In genomic region chr15:73391128-73391864, GRCh38 we compare ENCODE assay signal across 27 cellular contexts. TPM values are rescaled to one million over a fixed set of nuclear protein-coding genes. Genes with fewer than 3 reads are reported as not detected.
DNase-seq lines count a peak whose midpoint lies in the region; ATAC-seq, FAIRE-seq and TF ChIP-seq lines count a peak whose summit lies in the region.
"Had no signal": no experiment of that assay in that cellular context is flagged by ENCODE, and none has a peak within 500 bp of the region (broad histone marks: within the 10 kb centered on the region; RNA-seq: fewer than 3 reads in every experiment).

No MANE protein-coding gene starts in this region.

- H3K27me3 ChIP-seq in right cardiac atrium (ENCODE audit: control insufficient read depth, insufficient read depth) = no peaks in the 10 kb centered on the region
- H3K27me3 ChIP-seq in bronchial epithelial cell (ENCODE audit: control insufficient read depth, insufficient read depth, low read length) = peaks cover 14% of the 10 kb centered on the region
- H3K27me3 ChIP-seq in spleen (replicated peaks in 1 of 7) = peaks cover 0 to 53% (median 2%) of the 10 kb centered on the region in 7 donors
- H3K27me3 ChIP-seq in CD4-positive, alpha-beta T cell (ENCODE audit: control insufficient read depth, insufficient read depth, low read length) = peaks cover 7% of the 10 kb centered on the region

- DNase-seq in right cardiac atrium (no peak), left ventricle myocardium superior (no peak), HTR-8/SVneo (ENCODE audit: insufficient read length, low spot score) (no peak), bronchial epithelial cell (ENCODE audit: low read depth) (no peak), spleen (peak; percentile 20)
- no peak for DNase-seq in effector CD8-positive, alpha-beta T cell (lab: John Stamatoyannopoulos, UW)
- no peak for DNase-seq in CD4-positive, alpha-beta T cell
- DNase-seq: CD4-positive, alpha-beta memory T cell; COR-L47; H7; HFFc6; NCI-H1048; NCI-H1417; NCI-H1694 treated with DMSO at 0.1 percent for 48 hours; NCI-H2081; NCI-H345; NCI-H524; NCI-H748 treated with DMSO at 0.1 percent for 48 hours; SJCRH30; T-helper 1 cell had no signal

- FAIRE-seq in HTR-8/SVneo (lab: Jason Lieb, UNC) (peak; percentile 55), bronchial epithelial cell (lab: Jason Lieb, UNC) (peak; percentile 89)
- FAIRE-seq: G401.6, GM19239 had no signal

- H3K4me1 ChIP-seq in right cardiac atrium (ENCODE audit: control insufficient read depth, insufficient read depth, low read length) (peaks cover 3% of the 10 kb centered on the region), spleen (no peaks in the 10 kb centered on the region)
- H3K4me1 ChIP-seq: BLaER1, SJCRH30 had no signal

- TF ChIP-seq CTCF in bronchial epithelial cell (IDR thresholded peaks at IDR 0.05; ENCODE audit: insufficient read depth, low read length, severe bottlenecking) (no peak), spleen (IDR thresholded peaks at IDR 0.05 in 8 of 11, conservative IDR thresholded peaks at IDR 0.05 in 3 of 11) (no peak)
- TF ChIP-seq CTCF in CD4-positive, alpha-beta T cell (IDR thresholded peaks at IDR 0.05) = no peak

- no peak for ATAC-seq in right cardiac atrium
- ATAC-seq in left ventricle myocardium superior = no peak
- no peak for ATAC-seq in CD4-positive, alpha-beta T cell (ENCODE audit: poor library complexity)
- no peak for ATAC-seq in GM18870 (IDR thresholded peaks at IDR 0.05; ENCODE audit: unreplicated experiment)

- POLR2A ChIA-PET in CD4-positive, alpha-beta T cell (lab: Charles Lee) = no interaction called here

- CTCF ChIA-PET in CD4-positive, alpha-beta T cell (lab: Charles Lee) = no interaction called here

- H3K27ac Mint-ChIP-seq in CD4-positive, alpha-beta T cell = no peak overlapping the region
- H3K27ac Mint-ChIP-seq: CD4-positive, alpha-beta memory T cell; HFFc6 had no signal

- H3K9me3 ChIP-seq in right cardiac atrium (ENCODE audit: control insufficient read depth, low read length) (no peaks in the 10 kb centered on the region), spleen (no peaks in the 10 kb centered on the region)
- H3K9me3 ChIP-seq in CD4-positive, alpha-beta T cell (ENCODE audit: control insufficient read depth, low read length) = no peaks in the 10 kb centered on the region
- H3K9me3 ChIP-seq: BLaER1, SJCRH30 had no signal

- intact Hi-C loops in right cardiac atrium (cut with DNase I) = no loop called here
- intact Hi-C loops in left ventricle myocardium superior (cut with micrococcal nuclease) = no loop called here
- intact Hi-C loops in spleen (cut with DNase I; ENCODE audit: low total_unique reads) = no loop called here
- intact Hi-C loops in CD4-positive, alpha-beta T cell (cut with DNase I, micrococcal nuclease) = no loop called here

- H3K36me3 ChIP-seq in bronchial epithelial cell (ENCODE audit: control insufficient read depth, insufficient read depth, low read length) = no peaks in the 10 kb centered on the region
- H3K36me3 ChIP-seq in spleen = no peaks in the 10 kb centered on the region
- H3K36me3 ChIP-seq: BLaER1, SJCRH30 had no signal

- peaks cover 46% of the 10 kb centered on the region for H3K27me3 Mint-ChIP-seq in CD4-positive, alpha-beta T cell

- H3K4me3 ChIP-seq in right cardiac atrium (ENCODE audit: low read length) (no peak overlapping the region), bronchial epithelial cell (ENCODE audit: low read depth, low read length) (no peak overlapping the region), spleen (no peak overlapping the region)
- H3K4me3 ChIP-seq: BLaER1, SJCRH30 had no signal

- H3K4me1 Mint-ChIP-seq in CD4-positive, alpha-beta T cell (ENCODE audit: low read depth) = no peaks in the 10 kb centered on the region
- H3K4me1 Mint-ChIP-seq: CD4-positive, alpha-beta memory T cell; IgD-negative memory B cell had no signal

- H3K9me3 Mint-ChIP-seq in CD4-positive, alpha-beta T cell = no peaks in the 10 kb centered on the region
- H3K9me3 Mint-ChIP-seq: CD4-positive, alpha-beta memory T cell; HFFc6; IgD-negative memory B cell had no signal

- H3K4me3 Mint-ChIP-seq in CD4-positive, alpha-beta T cell = no peak overlapping the region
- H3K4me3 Mint-ChIP-seq: CD4-positive, alpha-beta memory T cell; HFFc6; IgD-negative memory B cell had no signal

- no peak for TF ChIP-seq POLR2A in spleen (IDR thresholded peaks at IDR 0.05)

- 57% methylated on average over 7 of the region's 7 CpGs for WGBS in right cardiac atrium
- 60 to 75% (median 69%) methylated on average over 7 of the region's 7 CpGs for WGBS in spleen, 5 donors

- no peaks in the 10 kb centered on the region for H3K36me3 Mint-ChIP-seq in CD4-positive, alpha-beta T cell (ENCODE audit: low read depth)
- H3K36me3 Mint-ChIP-seq: CD4-positive, alpha-beta memory T cell; IgD-negative memory B cell had no signal

- peak overlapping the region; percentile 31 for H3K27ac ChIP-seq in right cardiac atrium (ENCODE audit: low read length)
- H3K27ac ChIP-seq in spleen = no peak overlapping the region
- no peak overlapping the region for H3K27ac ChIP-seq in CD4-positive, alpha-beta T cell (ENCODE audit: low read depth, low read length)
- H3K27ac ChIP-seq: BLaER1, SJCRH30 had no signal

RNA-seq across cellular contexts. Expression of gene HCN4, which starts 22.5 kb away (rescaled TPM):
- total RNA-seq in right cardiac atrium = 10 to 100 TPM; 37.1 to 61.7 (median 48.7) TPM
- 25.7 TPM for polyA plus RNA-seq in right cardiac atrium
- 21.1 TPM for total RNA-seq in left ventricle myocardium superior
- not detected in 2 replicates for total RNA-seq in bronchial epithelial cell
- not detected for total RNA-seq in spleen
- not detected for polyA plus RNA-seq in spleen
- total RNA-seq in CD4-positive, alpha-beta T cell = not detected
- total RNA-seq: CD4-positive, alpha-beta memory T cell; HFFc6; SJCRH30 had no signal
- polyA plus RNA-seq: AG04450; CD4-positive, alpha-beta memory T cell; IgD-negative memory B cell had no signal

RNA-seq across cellular contexts. Expression of gene REC114, which starts 51.7 kb away (rescaled TPM):
- total RNA-seq in right cardiac atrium = 10 to 100 TPM in 1 of 4 donors, 1 to 10 TPM in 3; 3.4 to 12.1 (median 6.1) TPM
- 2.6 TPM for polyA plus RNA-seq in right cardiac atrium
- 0.84 TPM for total RNA-seq in left ventricle myocardium superior
- total RNA-seq in bronchial epithelial cell = not detected in 2 replicates
- total RNA-seq in spleen = not detected
- not detected for polyA plus RNA-seq in spleen
- total RNA-seq in CD4-positive, alpha-beta T cell = not detected
- total RNA-seq: A172; CD4-positive, alpha-beta memory T cell; H7; HFFc6; SJCRH30 had no signal
- polyA plus RNA-seq: AG04450; CD4-positive, alpha-beta memory T cell; IgD-negative memory B cell had no signal

Comparison
In these comparisons a context has a peak if more than half of its experiments do, and no peak if none do; other contexts are left out.
1. RNA of gene HCN4, which starts 22.5 kb away (total RNA-seq): 37.1 to 61.7 TPM in right cardiac atrium and 21.1 TPM in left ventricle myocardium superior (single experiment); not detected in bronchial epithelial cell, not detected in spleen and not detected in CD4-positive, alpha-beta T cell; every median in the first group is over 10 times any median in the second.